1 cellular context compared by ENCODE assay signal in the genomic region with DNA sequence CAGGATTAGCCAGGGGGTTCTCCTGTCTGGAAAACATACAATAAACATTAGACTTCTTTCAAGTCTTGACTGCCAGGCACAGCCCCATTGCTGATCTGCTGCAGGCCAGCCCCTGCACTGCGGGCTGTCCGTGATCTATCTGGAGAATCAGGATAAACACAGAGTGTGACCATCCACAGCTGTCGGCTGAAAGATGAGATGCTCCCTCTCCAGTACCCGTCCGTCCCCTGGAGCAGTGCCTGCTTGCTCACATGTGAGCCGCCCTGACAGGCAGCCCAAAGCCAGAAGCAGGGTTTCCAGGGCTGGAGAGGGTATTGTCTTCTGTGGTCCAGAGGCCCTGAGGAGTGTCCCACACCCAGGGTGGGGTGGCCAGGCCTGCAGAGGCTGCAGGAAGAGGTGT.
TF ChIP-seq lines count a peak whose summit lies in the region.

No MANE protein-coding gene starts in this region.

TF ChIP-seq in K562, 482 proteins besides CTCF, POLR2A, EP300 and RAD21:
- no peak for TF ChIP-seq SOX6 (IDR thresholded peaks at IDR 0.05)
- peak; percentile 35; the same call in 1 of the 2 replicates for TF ChIP-seq TFAP4 (CRISPR knock-in tag; IDR thresholded peaks at IDR 0.05; ENCODE audit: borderline replicate concordance)
- TF ChIP-seq, protein P1, sequence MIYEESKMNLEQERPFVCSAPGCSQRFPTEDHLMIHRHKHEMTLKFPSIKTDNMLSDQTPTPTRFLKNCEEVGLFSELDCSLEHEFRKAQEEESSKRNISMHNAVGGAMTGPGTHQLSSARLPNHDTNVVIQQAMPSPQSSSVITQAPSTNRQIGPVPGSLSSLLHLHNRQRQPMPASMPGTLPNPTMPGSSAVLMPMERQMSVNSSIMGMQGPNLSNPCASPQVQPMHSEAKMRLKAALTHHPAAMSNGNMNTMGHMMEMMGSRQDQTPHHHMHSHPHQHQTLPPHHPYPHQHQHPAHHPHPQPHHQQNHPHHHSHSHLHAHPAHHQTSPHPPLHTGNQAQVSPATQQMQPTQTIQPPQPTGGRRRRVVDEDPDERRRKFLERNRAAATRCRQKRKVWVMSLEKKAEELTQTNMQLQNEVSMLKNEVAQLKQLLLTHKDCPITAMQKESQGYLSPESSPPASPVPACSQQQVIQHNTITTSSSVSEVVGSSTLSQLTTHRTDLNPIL (CRISPR knock-in tag; IDR thresholded peaks at IDR 0.05): no peak
- TF ChIP-seq TSC22D4 (tag; IDR thresholded peaks at IDR 0.05): no peak
TF ChIP-seq in K562: peak in this region for 1.
